9 cellular contexts compared by ENCODE assay signal in genomic region chr15:86915811-86916331, GRCh38.
DNase-seq lines count a peak whose midpoint lies in the region; ATAC-seq and TF ChIP-seq lines count a peak whose summit lies in the region.
"Had no signal": no experiment of that assay in that cellular context is flagged by ENCODE, and none has a peak within 500 bp of the region (broad histone marks: within the 10 kb centered on the region; RNA-seq: fewer than 3 reads in every experiment).

No MANE protein-coding gene starts in this region.

- H3K27ac ChIP-seq in iPS DF 6.9 (ENCODE audit: low read length) (no peak overlapping the region), tibial nerve (peak overlapping the region in 2 of 4 donors; percentile 56 to 74)
- H3K27ac ChIP-seq: SK-N-MC had no signal

- in situ Hi-C loops in astrocyte of the cerebellum (cut with HindIII; ENCODE audit: low sequenced_read_pairs): no loop called here

- no peak for TF ChIP-seq POLR2A in tibial nerve (IDR thresholded peaks at IDR 0.05)

- TF ChIP-seq CTCF in astrocyte of the cerebellum (IDR thresholded peaks at IDR 0.05; ENCODE audit: low read depth, low read length, missing control alignments): peak; percentile 68
- TF ChIP-seq CTCF in tibial nerve (IDR thresholded peaks at IDR 0.05): peak; percentile 39 to 64 (median 49)

- H3K4me1 ChIP-seq in iPS DF 6.9 (ENCODE audit: control insufficient read depth, insufficient read depth, low read length): peaks cover 6% of the 10 kb centered on the region; the same call in 1 of the 2 replicates
- H3K4me1 ChIP-seq in tibial nerve: peaks cover 3 to 27% (median 15%) of the 10 kb centered on the region in 4 donors

- H3K4me3 ChIP-seq in astrocyte of the cerebellum (ENCODE audit: low read depth, low read length) (no peak overlapping the region), iPS DF 6.9 (ENCODE audit: low read length) (no peak overlapping the region), tibial nerve (no peak overlapping the region)
- H3K4me3 ChIP-seq: SK-N-MC had no signal

- H3K36me3 ChIP-seq in iPS DF 6.9 (ENCODE audit: control insufficient read depth, insufficient read depth, low read length) (no peaks in the 10 kb centered on the region), tibial nerve (no peaks in the 10 kb centered on the region)

- no CpG with 5 or more reads among the region's 12 CpGs for WGBS in iPS DF 6.9 (ENCODE audit: insufficient coverage, insufficient read length)
- 12 to 15% methylated on average over 12 of the region's 12 CpGs for WGBS in tibial nerve, 2 donors

- H3K27me3 ChIP-seq in iPS DF 6.9 (ENCODE audit: control insufficient read depth, insufficient read depth, low read length) (no peaks in the 10 kb centered on the region), tibial nerve (no peaks in the 10 kb centered on the region)

- ATAC-seq in GM21381 (IDR thresholded peaks at IDR 0.05; ENCODE audit: unreplicated experiment): no peak
- ATAC-seq in GM18498 (IDR thresholded peaks at IDR 0.05; ENCODE audit: unreplicated experiment): no peak
- ATAC-seq in HG02678 (IDR thresholded peaks at IDR 0.05; ENCODE audit: unreplicated experiment): no peak

- H3K9me3 ChIP-seq in iPS DF 6.9 (ENCODE audit: control insufficient read depth, insufficient read depth, low read length) (no peaks in the 10 kb centered on the region), tibial nerve (no peaks in the 10 kb centered on the region)

- peak; percentile 28 for DNase-seq in GDM1 (lab: John Stamatoyannopoulos, UW)
- DNase-seq in NCI-H1417 (lab: John Stamatoyannopoulos, UW): peak; percentile 3 to 84 (median 62)
- DNase-seq in astrocyte of the cerebellum (ENCODE audit: low read depth): peak; percentile 60
- peak; percentile 57 for DNase-seq in iPS DF 6.9 (ENCODE audit: low read depth, low spot score)
- DNase-seq in tibial nerve (ENCODE audit: low spot score in 2 of 2): peak in 1 of 2 donors; percentile 19

- TF ChIP-seq EP300 in tibial nerve (IDR thresholded peaks at IDR 0.05): no peak
